Comparison of ENCODE assay signal across 2 cellular contexts in the genomic region with DNA sequence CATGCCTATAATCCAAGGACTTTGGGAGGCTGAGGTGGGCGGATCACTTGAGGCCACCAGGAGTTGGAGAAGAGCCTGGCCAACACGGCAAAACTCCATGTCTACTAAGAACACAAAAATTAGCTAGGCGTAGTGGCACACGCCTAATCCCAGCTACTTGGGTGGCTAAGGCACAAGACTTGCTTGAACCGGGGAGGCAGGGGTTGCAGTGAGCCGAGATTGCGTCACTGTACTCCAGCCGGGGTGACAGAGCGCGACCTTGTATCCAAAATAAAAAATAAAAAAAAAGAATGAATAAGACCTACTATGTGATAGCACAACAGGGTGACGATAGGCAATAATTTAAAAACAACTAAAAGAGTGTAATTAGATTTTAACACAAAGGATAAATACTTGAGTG.
TF ChIP-seq lines count a peak whose summit lies in the region.

No MANE protein-coding gene starts in this region.

TF ChIP-seq in HepG2, 621 proteins besides CTCF, POLR2A, EP300 and RAD21 (continues in another document):
- 0 out of 2 replicates have a peak, but pooled peaks have one; percentile 15 for TF ChIP-seq CEBPB (IDR thresholded peaks at IDR 0.05; ENCODE audit: borderline replicate concordance, low read depth, low read length)
- no peak for TF ChIP-seq ZNF354B (CRISPR knock-in tag; IDR thresholded peaks at IDR 0.05)
- TF ChIP-seq SRSF1 (optimal IDR thresholded peaks at IDR 0.05; ENCODE audit: low read depth, low read length) = no peak
- no peak for TF ChIP-seq SIN3A (IDR thresholded peaks at IDR 0.05; ENCODE audit: borderline replicate concordance, low read depth, low read length)
- TF ChIP-seq, protein P1, sequence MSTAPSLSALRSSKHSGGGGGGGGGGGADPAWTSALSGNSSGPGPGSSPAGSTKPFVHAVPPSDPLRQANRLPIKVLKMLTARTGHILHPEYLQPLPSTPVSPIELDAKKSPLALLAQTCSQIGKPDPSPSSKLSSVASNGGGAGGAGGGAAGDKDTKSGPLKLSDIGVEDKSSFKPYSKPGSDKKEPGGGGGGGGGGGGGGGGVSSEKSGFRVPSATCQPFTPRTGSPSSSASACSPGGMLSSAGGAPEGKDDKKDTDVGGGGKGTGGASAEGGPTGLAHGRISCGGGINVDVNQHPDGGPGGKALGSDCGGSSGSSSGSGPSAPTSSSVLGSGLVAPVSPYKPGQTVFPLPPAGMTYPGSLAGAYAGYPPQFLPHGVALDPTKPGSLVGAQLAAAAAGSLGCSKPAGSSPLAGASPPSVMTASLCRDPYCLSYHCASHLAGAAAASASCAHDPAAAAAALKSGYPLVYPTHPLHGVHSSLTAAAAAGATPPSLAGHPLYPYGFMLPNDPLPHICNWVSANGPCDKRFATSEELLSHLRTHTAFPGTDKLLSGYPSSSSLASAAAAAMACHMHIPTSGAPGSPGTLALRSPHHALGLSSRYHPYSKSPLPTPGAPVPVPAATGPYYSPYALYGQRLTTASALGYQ (CRISPR knock-in tag; IDR thresholded peaks at IDR 0.05) = no peak
- TF ChIP-seq, protein P2, sequence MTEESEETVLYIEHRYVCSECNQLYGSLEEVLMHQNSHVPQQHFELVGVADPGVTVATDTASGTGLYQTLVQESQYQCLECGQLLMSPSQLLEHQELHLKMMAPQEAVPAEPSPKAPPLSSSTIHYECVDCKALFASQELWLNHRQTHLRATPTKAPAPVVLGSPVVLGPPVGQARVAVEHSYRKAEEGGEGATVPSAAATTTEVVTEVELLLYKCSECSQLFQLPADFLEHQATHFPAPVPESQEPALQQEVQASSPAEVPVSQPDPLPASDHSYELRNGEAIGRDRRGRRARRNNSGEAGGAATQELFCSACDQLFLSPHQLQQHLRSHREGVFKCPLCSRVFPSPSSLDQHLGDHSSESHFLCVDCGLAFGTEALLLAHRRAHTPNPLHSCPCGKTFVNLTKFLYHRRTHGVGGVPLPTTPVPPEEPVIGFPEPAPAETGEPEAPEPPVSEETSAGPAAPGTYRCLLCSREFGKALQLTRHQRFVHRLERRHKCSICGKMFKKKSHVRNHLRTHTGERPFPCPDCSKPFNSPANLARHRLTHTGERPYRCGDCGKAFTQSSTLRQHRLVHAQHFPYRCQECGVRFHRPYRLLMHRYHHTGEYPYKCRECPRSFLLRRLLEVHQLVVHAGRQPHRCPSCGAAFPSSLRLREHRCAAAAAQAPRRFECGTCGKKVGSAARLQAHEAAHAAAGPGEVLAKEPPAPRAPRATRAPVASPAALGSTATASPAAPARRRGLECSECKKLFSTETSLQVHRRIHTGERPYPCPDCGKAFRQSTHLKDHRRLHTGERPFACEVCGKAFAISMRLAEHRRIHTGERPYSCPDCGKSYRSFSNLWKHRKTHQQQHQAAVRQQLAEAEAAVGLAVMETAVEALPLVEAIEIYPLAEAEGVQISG (CRISPR knock-in tag; IDR thresholded peaks at IDR 0.05) = no peak
- no peak for TF ChIP-seq RXRB (CRISPR knock-in tag; IDR thresholded peaks at IDR 0.05; ENCODE audit: borderline replicate concordance)
- TF ChIP-seq, protein P3, sequence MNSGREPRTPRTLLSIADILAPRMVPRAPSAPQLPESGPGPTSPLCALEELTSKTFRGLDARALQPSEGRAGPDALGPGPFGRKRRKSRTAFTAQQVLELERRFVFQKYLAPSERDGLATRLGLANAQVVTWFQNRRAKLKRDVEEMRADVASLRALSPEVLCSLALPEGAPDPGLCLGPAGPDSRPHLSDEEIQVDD (CRISPR knock-in tag; IDR thresholded peaks at IDR 0.05; ENCODE audit: borderline replicate concordance) = no peak
- no peak for TF ChIP-seq MED8 (CRISPR knock-in tag; IDR thresholded peaks at IDR 0.05; ENCODE audit: insufficient replicate concordance)
- no peak for TF ChIP-seq ZNF761 (CRISPR knock-in tag; conservative IDR thresholded peaks at IDR 0.05)
- TF ChIP-seq CREM (IDR thresholded peaks at IDR 0.05) = no peak
- TF ChIP-seq CREM (CRISPR knock-in tag; IDR thresholded peaks at IDR 0.05) = no peak
- TF ChIP-seq, protein P4, sequence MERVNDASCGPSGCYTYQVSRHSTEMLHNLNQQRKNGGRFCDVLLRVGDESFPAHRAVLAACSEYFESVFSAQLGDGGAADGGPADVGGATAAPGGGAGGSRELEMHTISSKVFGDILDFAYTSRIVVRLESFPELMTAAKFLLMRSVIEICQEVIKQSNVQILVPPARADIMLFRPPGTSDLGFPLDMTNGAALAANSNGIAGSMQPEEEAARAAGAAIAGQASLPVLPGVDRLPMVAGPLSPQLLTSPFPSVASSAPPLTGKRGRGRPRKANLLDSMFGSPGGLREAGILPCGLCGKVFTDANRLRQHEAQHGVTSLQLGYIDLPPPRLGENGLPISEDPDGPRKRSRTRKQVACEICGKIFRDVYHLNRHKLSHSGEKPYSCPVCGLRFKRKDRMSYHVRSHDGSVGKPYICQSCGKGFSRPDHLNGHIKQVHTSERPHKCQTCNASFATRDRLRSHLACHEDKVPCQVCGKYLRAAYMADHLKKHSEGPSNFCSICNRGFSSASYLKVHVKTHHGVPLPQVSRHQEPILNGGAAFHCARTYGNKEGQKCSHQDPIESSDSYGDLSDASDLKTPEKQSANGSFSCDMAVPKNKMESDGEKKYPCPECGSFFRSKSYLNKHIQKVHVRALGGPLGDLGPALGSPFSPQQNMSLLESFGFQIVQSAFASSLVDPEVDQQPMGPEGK (CRISPR knock-in tag; IDR thresholded peaks at IDR 0.05) = no peak
- TF ChIP-seq, protein P5, sequence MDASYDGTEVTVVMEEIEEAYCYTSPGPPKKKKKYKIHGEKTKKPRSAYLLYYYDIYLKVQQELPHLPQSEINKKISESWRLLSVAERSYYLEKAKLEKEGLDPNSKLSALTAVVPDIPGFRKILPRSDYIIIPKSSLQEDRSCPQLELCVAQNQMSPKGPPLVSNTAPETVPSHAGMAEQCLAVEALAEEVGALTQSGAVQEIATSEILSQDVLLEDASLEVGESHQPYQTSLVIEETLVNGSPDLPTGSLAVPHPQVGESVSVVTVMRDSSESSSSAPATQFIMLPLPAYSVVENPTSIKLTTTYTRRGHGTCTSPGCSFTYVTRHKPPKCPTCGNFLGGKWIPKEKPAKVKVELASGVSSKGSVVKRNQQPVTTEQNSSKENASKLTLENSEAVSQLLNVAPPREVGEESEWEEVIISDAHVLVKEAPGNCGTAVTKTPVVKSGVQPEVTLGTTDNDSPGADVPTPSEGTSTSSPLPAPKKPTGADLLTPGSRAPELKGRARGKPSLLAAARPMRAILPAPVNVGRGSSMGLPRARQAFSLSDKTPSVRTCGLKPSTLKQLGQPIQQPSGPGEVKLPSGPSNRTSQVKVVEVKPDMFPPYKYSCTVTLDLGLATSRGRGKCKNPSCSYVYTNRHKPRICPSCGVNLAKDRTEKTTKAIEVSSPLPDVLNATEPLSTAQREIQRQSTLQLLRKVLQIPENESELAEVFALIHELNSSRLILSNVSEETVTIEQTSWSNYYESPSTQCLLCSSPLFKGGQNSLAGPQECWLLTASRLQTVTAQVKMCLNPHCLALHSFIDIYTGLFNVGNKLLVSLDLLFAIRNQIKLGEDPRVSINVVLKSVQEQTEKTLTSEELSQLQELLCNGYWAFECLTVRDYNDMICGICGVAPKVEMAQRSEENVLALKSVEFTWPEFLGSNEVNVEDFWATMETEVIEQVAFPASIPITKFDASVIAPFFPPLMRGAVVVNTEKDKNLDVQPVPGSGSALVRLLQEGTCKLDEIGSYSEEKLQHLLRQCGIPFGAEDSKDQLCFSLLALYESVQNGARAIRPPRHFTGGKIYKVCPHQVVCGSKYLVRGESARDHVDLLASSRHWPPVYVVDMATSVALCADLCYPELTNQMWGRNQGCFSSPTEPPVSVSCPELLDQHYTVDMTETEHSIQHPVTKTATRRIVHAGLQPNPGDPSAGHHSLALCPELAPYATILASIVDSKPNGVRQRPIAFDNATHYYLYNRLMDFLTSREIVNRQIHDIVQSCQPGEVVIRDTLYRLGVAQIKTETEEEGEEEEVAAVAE (CRISPR knock-in tag; IDR thresholded peaks at IDR 0.05; ENCODE audit: borderline replicate concordance) = no peak

TF ChIP-seq in K562, 482 proteins besides CTCF, POLR2A, EP300 and RAD21 (continues in another document):
- TF ChIP-seq NBN (IDR thresholded peaks at IDR 0.05; ENCODE audit: low read depth) (no peak), NONO (IDR thresholded peaks at IDR 0.05; ENCODE audit: low read depth in 2 of 2, low read length in 1 of 2) (no peak), DDX20 (tag; IDR thresholded peaks at IDR 0.05; ENCODE audit: low read depth) (no peak), ZKSCAN1 (IDR thresholded peaks at IDR 0.05; ENCODE audit: low read depth, low read length) (peak; percentile 86), LARP7 (IDR thresholded peaks at IDR 0.05) (no peak), NCOA4 (IDR thresholded peaks at IDR 0.05; ENCODE audit: partially characterized antibody) (no peak), SP1 (CRISPR knock-in tag; IDR thresholded peaks at IDR 0.05) (no peak), HDAC6 (IDR thresholded peaks at IDR 0.05; ENCODE audit: low read depth, low read length) (no peak), RBM34 (IDR thresholded peaks at IDR 0.05; ENCODE audit: borderline replicate concordance, insufficient read depth, low read length) (no peak), ZNF436 (CRISPR knock-in tag; IDR thresholded peaks at IDR 0.05) (no peak)
- TF ChIP-seq, protein P6, sequence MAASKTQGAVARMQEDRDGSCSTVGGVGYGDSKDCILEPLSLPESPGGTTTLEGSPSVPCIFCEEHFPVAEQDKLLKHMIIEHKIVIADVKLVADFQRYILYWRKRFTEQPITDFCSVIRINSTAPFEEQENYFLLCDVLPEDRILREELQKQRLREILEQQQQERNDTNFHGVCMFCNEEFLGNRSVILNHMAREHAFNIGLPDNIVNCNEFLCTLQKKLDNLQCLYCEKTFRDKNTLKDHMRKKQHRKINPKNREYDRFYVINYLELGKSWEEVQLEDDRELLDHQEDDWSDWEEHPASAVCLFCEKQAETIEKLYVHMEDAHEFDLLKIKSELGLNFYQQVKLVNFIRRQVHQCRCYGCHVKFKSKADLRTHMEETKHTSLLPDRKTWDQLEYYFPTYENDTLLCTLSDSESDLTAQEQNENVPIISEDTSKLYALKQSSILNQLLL (CRISPR knock-in tag; IDR thresholded peaks at IDR 0.05; ENCODE audit: borderline replicate concordance) = no peak
- TF ChIP-seq, protein P7, sequence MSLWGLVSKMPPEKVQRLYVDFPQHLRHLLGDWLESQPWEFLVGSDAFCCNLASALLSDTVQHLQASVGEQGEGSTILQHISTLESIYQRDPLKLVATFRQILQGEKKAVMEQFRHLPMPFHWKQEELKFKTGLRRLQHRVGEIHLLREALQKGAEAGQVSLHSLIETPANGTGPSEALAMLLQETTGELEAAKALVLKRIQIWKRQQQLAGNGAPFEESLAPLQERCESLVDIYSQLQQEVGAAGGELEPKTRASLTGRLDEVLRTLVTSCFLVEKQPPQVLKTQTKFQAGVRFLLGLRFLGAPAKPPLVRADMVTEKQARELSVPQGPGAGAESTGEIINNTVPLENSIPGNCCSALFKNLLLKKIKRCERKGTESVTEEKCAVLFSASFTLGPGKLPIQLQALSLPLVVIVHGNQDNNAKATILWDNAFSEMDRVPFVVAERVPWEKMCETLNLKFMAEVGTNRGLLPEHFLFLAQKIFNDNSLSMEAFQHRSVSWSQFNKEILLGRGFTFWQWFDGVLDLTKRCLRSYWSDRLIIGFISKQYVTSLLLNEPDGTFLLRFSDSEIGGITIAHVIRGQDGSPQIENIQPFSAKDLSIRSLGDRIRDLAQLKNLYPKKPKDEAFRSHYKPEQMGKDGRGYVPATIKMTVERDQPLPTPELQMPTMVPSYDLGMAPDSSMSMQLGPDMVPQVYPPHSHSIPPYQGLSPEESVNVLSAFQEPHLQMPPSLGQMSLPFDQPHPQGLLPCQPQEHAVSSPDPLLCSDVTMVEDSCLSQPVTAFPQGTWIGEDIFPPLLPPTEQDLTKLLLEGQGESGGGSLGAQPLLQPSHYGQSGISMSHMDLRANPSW (CRISPR knock-in tag; IDR thresholded peaks at IDR 0.05) = no peak
- TF ChIP-seq, protein P8, sequence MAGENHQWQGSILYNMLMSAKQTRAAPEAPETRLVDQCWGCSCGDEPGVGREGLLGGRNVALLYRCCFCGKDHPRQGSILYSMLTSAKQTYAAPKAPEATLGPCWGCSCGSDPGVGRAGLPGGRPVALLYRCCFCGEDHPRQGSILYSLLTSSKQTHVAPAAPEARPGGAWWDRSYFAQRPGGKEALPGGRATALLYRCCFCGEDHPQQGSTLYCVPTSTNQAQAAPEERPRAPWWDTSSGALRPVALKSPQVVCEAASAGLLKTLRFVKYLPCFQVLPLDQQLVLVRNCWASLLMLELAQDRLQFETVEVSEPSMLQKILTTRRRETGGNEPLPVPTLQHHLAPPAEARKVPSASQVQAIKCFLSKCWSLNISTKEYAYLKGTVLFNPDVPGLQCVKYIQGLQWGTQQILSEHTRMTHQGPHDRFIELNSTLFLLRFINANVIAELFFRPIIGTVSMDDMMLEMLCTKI (IDR thresholded peaks at IDR 0.05; ENCODE audit: partially characterized antibody) = no peak
- TF ChIP-seq, protein P9, sequence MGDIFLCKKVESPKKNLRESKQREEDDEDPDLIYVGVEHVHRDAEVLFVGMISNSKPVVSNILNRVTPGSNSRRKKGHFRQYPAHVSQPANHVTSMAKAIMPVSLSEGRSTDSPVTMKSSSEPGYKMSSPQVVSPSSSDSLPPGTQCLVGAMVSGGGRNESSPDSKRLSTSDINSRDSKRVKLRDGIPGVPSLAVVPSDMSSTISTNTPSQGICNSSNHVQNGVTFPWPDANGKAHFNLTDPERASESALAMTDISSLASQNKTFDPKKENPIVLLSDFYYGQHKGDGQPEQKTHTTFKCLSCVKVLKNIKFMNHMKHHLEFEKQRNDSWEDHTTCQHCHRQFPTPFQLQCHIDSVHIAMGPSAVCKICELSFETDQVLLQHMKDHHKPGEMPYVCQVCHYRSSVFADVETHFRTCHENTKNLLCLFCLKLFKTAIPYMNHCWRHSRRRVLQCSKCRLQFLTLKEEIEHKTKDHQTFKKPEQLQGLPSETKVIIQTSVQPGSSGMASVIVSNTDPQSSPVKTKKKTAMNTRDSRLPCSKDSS (IDR thresholded peaks at IDR 0.05; ENCODE audit: low read depth, partially characterized antibody) = no peak
- TF ChIP-seq, protein P10, sequence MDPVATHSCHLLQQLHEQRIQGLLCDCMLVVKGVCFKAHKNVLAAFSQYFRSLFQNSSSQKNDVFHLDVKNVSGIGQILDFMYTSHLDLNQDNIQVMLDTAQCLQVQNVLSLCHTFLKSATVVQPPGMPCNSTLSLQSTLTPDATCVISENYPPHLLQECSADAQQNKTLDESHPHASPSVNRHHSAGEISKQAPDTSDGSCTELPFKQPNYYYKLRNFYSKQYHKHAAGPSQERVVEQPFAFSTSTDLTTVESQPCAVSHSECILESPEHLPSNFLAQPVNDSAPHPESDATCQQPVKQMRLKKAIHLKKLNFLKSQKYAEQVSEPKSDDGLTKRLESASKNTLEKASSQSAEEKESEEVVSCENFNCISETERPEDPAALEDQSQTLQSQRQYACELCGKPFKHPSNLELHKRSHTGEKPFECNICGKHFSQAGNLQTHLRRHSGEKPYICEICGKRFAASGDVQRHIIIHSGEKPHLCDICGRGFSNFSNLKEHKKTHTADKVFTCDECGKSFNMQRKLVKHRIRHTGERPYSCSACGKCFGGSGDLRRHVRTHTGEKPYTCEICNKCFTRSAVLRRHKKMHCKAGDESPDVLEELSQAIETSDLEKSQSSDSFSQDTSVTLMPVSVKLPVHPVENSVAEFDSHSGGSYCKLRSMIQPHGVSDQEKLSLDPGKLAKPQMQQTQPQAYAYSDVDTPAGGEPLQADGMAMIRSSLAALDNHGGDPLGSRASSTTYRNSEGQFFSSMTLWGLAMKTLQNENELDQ (CRISPR knock-in tag; IDR thresholded peaks at IDR 0.05; ENCODE audit: borderline replicate concordance) = no peak
- TF ChIP-seq, protein P11, sequence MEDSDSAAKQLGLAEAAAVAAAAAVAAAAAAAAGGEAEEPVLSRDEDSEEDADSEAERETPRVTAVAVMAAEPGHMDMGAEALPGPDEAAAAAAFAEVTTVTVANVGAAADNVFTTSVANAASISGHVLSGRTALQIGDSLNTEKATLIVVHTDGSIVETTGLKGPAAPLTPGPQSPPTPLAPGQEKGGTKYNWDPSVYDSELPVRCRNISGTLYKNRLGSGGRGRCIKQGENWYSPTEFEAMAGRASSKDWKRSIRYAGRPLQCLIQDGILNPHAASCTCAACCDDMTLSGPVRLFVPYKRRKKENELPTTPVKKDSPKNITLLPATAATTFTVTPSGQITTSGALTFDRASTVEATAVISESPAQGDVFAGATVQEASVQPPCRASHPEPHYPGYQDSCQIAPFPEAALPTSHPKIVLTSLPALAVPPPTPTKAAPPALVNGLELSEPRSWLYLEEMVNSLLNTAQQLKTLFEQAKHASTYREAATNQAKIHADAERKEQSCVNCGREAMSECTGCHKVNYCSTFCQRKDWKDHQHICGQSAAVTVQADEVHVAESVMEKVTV (CRISPR knock-in tag; IDR thresholded peaks at IDR 0.05) = no peak
